ENCODE assay signal across 1 cellular context in the genomic region with DNA sequence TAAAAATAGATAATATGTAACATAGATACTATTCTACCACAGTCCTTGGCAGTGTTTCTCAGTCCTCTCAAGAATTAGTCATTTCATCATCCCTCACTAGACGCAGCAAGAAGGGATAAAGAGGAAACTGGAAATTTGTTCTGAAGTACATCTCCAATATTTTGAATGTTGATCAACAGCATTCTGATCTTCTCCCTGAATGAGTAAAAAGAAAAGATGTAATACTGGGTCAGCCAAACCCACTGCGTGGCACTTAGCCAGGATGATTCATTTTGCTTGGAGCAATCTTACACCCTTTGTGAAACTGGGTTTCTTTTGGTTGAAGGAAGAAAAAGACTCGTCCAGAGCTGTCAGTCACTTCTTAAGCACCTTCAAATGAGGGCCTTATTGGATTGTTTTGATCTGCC.
TF ChIP-seq lines count a peak whose summit lies in the region.

No MANE protein-coding gene starts in this region.

TF ChIP-seq in GM23338, 12 proteins besides CTCF, POLR2A, EP300 and RAD21 (continued from another document):
- TF ChIP-seq, protein P1, sequence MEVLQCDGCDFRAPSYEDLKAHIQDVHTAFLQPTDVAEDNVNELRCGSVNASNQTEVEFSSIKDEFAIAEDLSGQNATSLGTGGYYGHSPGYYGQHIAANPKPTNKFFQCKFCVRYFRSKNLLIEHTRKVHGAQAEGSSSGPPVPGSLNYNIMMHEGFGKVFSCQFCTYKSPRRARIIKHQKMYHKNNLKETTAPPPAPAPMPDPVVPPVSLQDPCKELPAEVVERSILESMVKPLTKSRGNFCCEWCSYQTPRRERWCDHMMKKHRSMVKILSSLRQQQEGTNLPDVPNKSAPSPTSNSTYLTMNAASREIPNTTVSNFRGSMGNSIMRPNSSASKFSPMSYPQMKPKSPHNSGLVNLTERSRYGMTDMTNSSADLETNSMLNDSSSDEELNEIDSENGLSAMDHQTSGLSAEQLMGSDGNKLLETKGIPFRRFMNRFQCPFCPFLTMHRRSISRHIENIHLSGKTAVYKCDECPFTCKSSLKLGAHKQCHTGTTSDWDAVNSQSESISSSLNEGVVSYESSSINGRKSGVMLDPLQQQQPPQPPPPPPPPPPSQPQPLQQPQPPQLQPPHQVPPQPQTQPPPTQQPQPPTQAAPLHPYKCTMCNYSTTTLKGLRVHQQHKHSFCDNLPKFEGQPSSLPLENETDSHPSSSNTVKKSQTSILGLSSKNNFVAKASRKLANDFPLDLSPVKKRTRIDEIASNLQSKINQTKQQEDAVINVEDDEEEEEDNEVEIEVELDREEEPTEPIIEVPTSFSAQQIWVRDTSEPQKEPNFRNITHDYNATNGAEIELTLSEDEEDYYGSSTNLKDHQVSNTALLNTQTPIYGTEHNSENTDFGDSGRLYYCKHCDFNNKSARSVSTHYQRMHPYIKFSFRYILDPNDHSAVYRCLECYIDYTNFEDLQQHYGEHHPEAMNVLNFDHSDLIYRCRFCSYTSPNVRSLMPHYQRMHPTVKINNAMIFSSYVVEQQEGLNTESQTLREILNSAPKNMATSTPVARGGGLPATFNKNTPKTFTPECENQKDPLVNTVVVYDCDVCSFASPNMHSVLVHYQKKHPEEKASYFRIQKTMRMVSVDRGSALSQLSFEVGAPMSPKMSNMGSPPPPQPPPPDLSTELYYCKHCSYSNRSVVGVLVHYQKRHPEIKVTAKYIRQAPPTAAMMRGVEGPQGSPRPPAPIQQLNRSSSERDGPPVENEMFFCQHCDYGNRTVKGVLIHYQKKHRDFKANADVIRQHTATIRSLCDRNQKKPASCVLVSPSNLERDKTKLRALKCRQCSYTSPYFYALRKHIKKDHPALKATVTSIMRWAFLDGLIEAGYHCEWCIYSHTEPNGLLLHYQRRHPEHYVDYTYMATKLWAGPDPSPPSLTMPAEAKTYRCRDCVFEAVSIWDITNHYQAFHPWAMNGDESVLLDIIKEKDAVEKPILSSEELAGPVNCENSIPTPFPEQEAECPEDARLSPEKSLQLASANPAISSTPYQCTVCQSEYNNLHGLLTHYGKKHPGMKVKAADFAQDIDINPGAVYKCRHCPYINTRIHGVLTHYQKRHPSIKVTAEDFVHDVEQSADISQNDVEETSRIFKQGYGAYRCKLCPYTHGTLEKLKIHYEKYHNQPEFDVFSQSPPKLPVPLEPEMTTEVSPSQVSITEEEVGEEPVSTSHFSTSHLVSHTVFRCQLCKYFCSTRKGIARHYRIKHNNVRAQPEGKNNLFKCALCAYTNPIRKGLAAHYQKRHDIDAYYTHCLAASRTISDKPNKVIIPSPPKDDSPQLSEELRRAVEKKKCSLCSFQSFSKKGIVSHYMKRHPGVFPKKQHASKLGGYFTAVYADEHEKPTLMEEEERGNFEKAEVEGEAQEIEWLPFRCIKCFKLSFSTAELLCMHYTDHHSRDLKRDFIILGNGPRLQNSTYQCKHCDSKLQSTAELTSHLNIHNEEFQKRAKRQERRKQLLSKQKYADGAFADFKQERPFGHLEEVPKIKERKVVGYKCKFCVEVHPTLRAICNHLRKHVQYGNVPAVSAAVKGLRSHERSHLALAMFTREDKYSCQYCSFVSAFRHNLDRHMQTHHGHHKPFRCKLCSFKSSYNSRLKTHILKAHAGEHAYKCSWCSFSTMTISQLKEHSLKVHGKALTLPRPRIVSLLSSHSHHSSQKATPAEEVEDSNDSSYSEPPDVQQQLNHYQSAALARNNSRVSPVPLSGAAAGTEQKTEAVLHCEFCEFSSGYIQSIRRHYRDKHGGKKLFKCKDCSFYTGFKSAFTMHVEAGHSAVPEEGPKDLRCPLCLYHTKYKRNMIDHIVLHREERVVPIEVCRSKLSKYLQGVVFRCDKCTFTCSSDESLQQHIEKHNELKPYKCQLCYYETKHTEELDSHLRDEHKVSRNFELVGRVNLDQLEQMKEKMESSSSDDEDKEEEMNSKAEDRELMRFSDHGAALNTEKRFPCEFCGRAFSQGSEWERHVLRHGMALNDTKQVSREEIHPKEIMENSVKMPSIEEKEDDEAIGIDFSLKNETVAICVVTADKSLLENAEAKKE (CRISPR knock-in tag; IDR thresholded peaks at IDR 0.05), result no peak
- TF ChIP-seq CREB1 (CRISPR knock-in tag; IDR thresholded peaks at IDR 0.05; ENCODE audit: low read depth), result no peak
TF ChIP-seq in GM23338: peak in this region for 0.
